In genomic region chr1:156004843-156005593, GRCh38 we compare ENCODE assay signal across 12 cellular contexts. TPM values are rescaled to one million over a fixed set of nuclear protein-coding genes. Genes with fewer than 3 reads are reported as not detected.
A peak's percentile ranks its signal among the peaks of the same experiment; 100 is the strongest.
DNase-seq lines count a peak whose midpoint lies in the region; TF ChIP-seq lines count a peak whose summit lies in the region.
"Had no signal": no experiment of that assay in that cellular context is flagged by ENCODE, and none has a peak within 500 bp of the region (broad histone marks: within the 10 kb centered on the region; RNA-seq: fewer than 3 reads in every experiment).

No MANE protein-coding gene starts in this region.

- H3K36me3 ChIP-seq in stomach = peaks cover 13 to 33% (median 30%) of the 10 kb centered on the region in 4 donors

- no peak overlapping the region for H3K4me3 Mint-ChIP-seq in activated naive CD4-positive, alpha-beta T cell treated with anti-CD3 and anti-CD28 coated beads for 36 hours
- peak overlapping the region; percentile 53 for H3K4me3 Mint-ChIP-seq in T-helper 2 cell treated with Interferon-gamma antibody and Interleukin-4, amounts not matched to agents 5 μg/mL and 100 μg/mL, for 36 hours
- peak overlapping the region; percentile 66 to 82 (median 76) for H3K4me3 Mint-ChIP-seq in immature natural killer cell

- no peaks in the 10 kb centered on the region for H3K9me3 ChIP-seq in stomach

- H3K4me1 ChIP-seq in stomach = peaks cover 0 to 32% (median 22%) of the 10 kb centered on the region in 4 donors

- H3K4me3 ChIP-seq in stomach = no peak overlapping the region

- no peaks in the 10 kb centered on the region for H3K27me3 Mint-ChIP-seq in activated naive CD4-positive, alpha-beta T cell treated with anti-CD3 and anti-CD28 coated beads for 36 hours (ENCODE audit: low read depth)
- H3K27me3 Mint-ChIP-seq in T-helper 2 cell treated with Interferon-gamma antibody and Interleukin-4, amounts not matched to agents 5 μg/mL and 100 μg/mL, for 36 hours (ENCODE audit: low read depth) = no peaks in the 10 kb centered on the region
- H3K27me3 Mint-ChIP-seq in immature natural killer cell (ENCODE audit: low read depth in 3 of 3) = no peaks in the 10 kb centered on the region

- 38 to 61% (median 45%) methylated on average over 4 of the region's 4 CpGs for WGBS in stomach, 5 donors

- H3K27ac Mint-ChIP-seq in activated naive CD4-positive, alpha-beta T cell treated with anti-CD3 and anti-CD28 coated beads for 36 hours = peak overlapping the region; percentile 32
- peak overlapping the region; percentile 60 for H3K27ac Mint-ChIP-seq in T-helper 2 cell treated with Interferon-gamma antibody and Interleukin-4, amounts not matched to agents 5 μg/mL and 100 μg/mL, for 36 hours
- H3K27ac Mint-ChIP-seq in immature natural killer cell = peak overlapping the region; percentile 64 to 94 (median 90)

- DNase-seq in activated naive CD4-positive, alpha-beta T cell treated with anti-CD3 and anti-CD28 coated beads for 36 hours = peak; percentile 46
- DNase-seq in activated naive CD4-positive, alpha-beta T cell (lab: John Stamatoyannopoulos, UW) = no peak
- DNase-seq in T-helper 2 cell treated with Interferon-gamma antibody and Interleukin-4, amounts not matched to agents 5 μg/mL and 100 μg/mL, for 36 hours (ENCODE audit: low spot score) = peak; percentile 26
- DNase-seq in immature natural killer cell (peak; percentile 47 to 52 (median 49)), stomach (peak; percentile 57), RKO (ENCODE audit: low spot score) (no peak), NCI-H510A (lab: John Stamatoyannopoulos, UW) (no peak), occipital lobe (lab: John Stamatoyannopoulos, UW) (no peak)
- DNase-seq: GF-D8; stimulated activated CD4-positive, alpha-beta T cell treated with anti-CD3 and anti-CD28 coated beads, Interleukin-1b, Interleukin-23, amount 100 ng/mL, for 48 hours; substantia nigra had no signal

- CTCF ChIA-PET in activated naive CD4-positive, alpha-beta T cell treated with anti-CD3 and anti-CD28 coated beads for 36 hours (lab: Charles Lee) = interaction anchor here (1.0 to 1.2 kb wide), 4 partner anchors 15 to 67 kb away, joined by 3 to 11 read pairs (median 4); no protein-coding TSS in a partner anchor

- H3K36me3 Mint-ChIP-seq in activated naive CD4-positive, alpha-beta T cell treated with anti-CD3 and anti-CD28 coated beads for 36 hours (ENCODE audit: low read depth) = peaks cover 19% of the 10 kb centered on the region
- peaks cover 19% of the 10 kb centered on the region for H3K36me3 Mint-ChIP-seq in T-helper 2 cell treated with Interferon-gamma antibody and Interleukin-4, amounts not matched to agents 5 μg/mL and 100 μg/mL, for 36 hours (ENCODE audit: low read depth)
- H3K36me3 Mint-ChIP-seq in immature natural killer cell = peaks cover 0 to 12% (median 6%) of the 10 kb centered on the region in 3 donors

- intact Hi-C loops in activated naive CD4-positive, alpha-beta T cell treated with anti-CD3 and anti-CD28 coated beads for 36 hours (cut with micrococcal nuclease) = no loop called here
- intact Hi-C loops in stomach (cut with DNase I; ENCODE audit: low total_unique reads) = no loop called here

- TF ChIP-seq EP300 in stomach (IDR thresholded peaks at IDR 0.05) = no peak

- H3K4me1 Mint-ChIP-seq in activated naive CD4-positive, alpha-beta T cell treated with anti-CD3 and anti-CD28 coated beads for 36 hours (ENCODE audit: low read depth) = peaks cover 12% of the 10 kb centered on the region
- peaks cover 22% of the 10 kb centered on the region for H3K4me1 Mint-ChIP-seq in T-helper 2 cell treated with Interferon-gamma antibody and Interleukin-4, amounts not matched to agents 5 μg/mL and 100 μg/mL, for 36 hours (ENCODE audit: low read depth)
- peaks cover 27 to 30% of the 10 kb centered on the region in 2 donors for H3K4me1 Mint-ChIP-seq in immature natural killer cell

- H3K27me3 ChIP-seq in stomach = no peaks in the 10 kb centered on the region

- TF ChIP-seq POLR2A in stomach (IDR thresholded peaks at IDR 0.05) = no peak

- TF ChIP-seq CTCF in stomach (IDR thresholded peaks at IDR 0.05) = no peak

- H3K9me3 Mint-ChIP-seq in activated naive CD4-positive, alpha-beta T cell treated with anti-CD3 and anti-CD28 coated beads for 36 hours = no peaks in the 10 kb centered on the region
- H3K9me3 Mint-ChIP-seq in T-helper 2 cell treated with Interferon-gamma antibody and Interleukin-4, amounts not matched to agents 5 μg/mL and 100 μg/mL, for 36 hours = no peaks in the 10 kb centered on the region
- H3K9me3 Mint-ChIP-seq in immature natural killer cell = no peaks in the 10 kb centered on the region

- H3K27ac ChIP-seq in stomach = peak overlapping the region in 4 of 5 donors; percentile 35 to 78 (median 68)

RNA-seq across cellular contexts. Expression of gene SSR2, which starts 15.7 kb away (rescaled TPM):
- 100 to 1,000 TPM; 141 to 142 TPM for total RNA-seq in activated naive CD4-positive, alpha-beta T cell treated with anti-CD3 and anti-CD28 coated beads for 36 hours
- 100 to 1,000 TPM; 469 to 608 (median 563) TPM for polyA plus RNA-seq in immature natural killer cell
- 100 to 1,000 TPM in 4 of 5 donors, 10 to 100 TPM in 1; 67.1 to 354 (median 216) TPM for total RNA-seq in stomach
- polyA plus RNA-seq in stomach = 100 to 1,000 TPM; 223 to 309 (median 242) TPM
- total RNA-seq in occipital lobe = 193 TPM

RNA-seq across cellular contexts. Expression of gene ARHGEF2, which starts 26.7 kb away (rescaled TPM):
- 100 to 1,000 TPM; 154 to 159 TPM for total RNA-seq in activated naive CD4-positive, alpha-beta T cell treated with anti-CD3 and anti-CD28 coated beads for 36 hours
- polyA plus RNA-seq in immature natural killer cell (10 to 100 TPM in 2 of 3 donors, 1 to 10 TPM in 1; 7.2 to 33.5 (median 11.7) TPM), stomach (10 to 100 TPM; 20.4 to 27.6 (median 24.7) TPM)
- total RNA-seq in stomach (100 to 1,000 TPM in 3 of 5 donors, 10 to 100 TPM in 2; 34.8 to 376 (median 180) TPM), occipital lobe (129 TPM)

RNA-seq across cellular contexts. Expression of gene UBQLN4, which starts 48.6 kb away (rescaled TPM):
- total RNA-seq in activated naive CD4-positive, alpha-beta T cell treated with anti-CD3 and anti-CD28 coated beads for 36 hours = 10 to 100 TPM; 27.1 to 27.4 TPM
- polyA plus RNA-seq in immature natural killer cell (10 to 100 TPM in 1 of 3 donors, 1 to 10 TPM in 2; 5.0 to 10.8 (median 7.6) TPM), stomach (10 to 100 TPM; 17.3 to 25.5 (median 20.6) TPM)
- total RNA-seq in stomach (10 to 100 TPM in 3 of 5 donors, 1 to 10 TPM in 2; 6.4 to 41.1 (median 14.0) TPM), occipital lobe (25.9 TPM)

RNA-seq across cellular contexts. Expression of gene LAMTOR2, which starts 49.6 kb away (rescaled TPM):
- 10 to 100 TPM; 54.9 to 55.9 TPM for total RNA-seq in activated naive CD4-positive, alpha-beta T cell treated with anti-CD3 and anti-CD28 coated beads for 36 hours
- polyA plus RNA-seq in immature natural killer cell (100 to 1,000 TPM; 144 to 204 (median 160) TPM), stomach (100 to 1,000 TPM; 123 to 170 (median 158) TPM)
- total RNA-seq in stomach (10 to 100 TPM in 3 of 5 donors, 1 to 10 TPM in 1, not detected in 1; 7.0 to 40.6 (median 21.4) TPM), occipital lobe (30.7 TPM)

RNA-seq across cellular contexts. Expression of gene RAB25, which starts 55.9 kb away (rescaled TPM):
- 1 to 10 TPM; 1.3 TPM for total RNA-seq in activated naive CD4-positive, alpha-beta T cell treated with anti-CD3 and anti-CD28 coated beads for 36 hours
- polyA plus RNA-seq in immature natural killer cell = not detected
- total RNA-seq in stomach = 100 to 1,000 TPM in 3 of 5 donors, 10 to 100 TPM in 2; 36.7 to 249 (median 216) TPM
- polyA plus RNA-seq in stomach = 100 to 1,000 TPM; 126 to 267 (median 168) TPM
- not detected for total RNA-seq in occipital lobe
- total RNA-seq: T-helper 1 cell treated with Interleukin-12 subunit alpha and Interleukin-12 subunit beta and Interleukin-4 antibody, amounts not matched to agents 30 ng/mL and 1 ng/mL, for 36 hours had no signal

Comparison
In these comparisons a context has a peak if more than half of its experiments do, and no peak if none do; other contexts are left out.
1. DNase-seq: peak in activated naive CD4-positive, alpha-beta T cell treated with anti-CD3 and anti-CD28 coated beads for 36 hours (single experiment), T-helper 2 cell treated with Interferon-gamma antibody and Interleukin-4, amounts not matched to agents 5 μg/mL and 100 μg/mL, for 36 hours (single experiment), immature natural killer cell (3 of 3) and stomach (single experiment); none in activated naive CD4-positive, alpha-beta T cell (0 of 4), RKO (single experiment), NCI-H510A (single experiment) and occipital lobe (single experiment).
2. H3K27ac Mint-ChIP-seq: peak in every context shown above with its lines; median percentile 90 in immature natural killer cell; 60 in T-helper 2 cell treated with Interferon-gamma antibody and Interleukin-4, amounts not matched to agents 5 μg/mL and 100 μg/mL, for 36 hours; 32 in activated naive CD4-positive, alpha-beta T cell treated with anti-CD3 and anti-CD28 coated beads for 36 hours.